Comparison of ENCODE assay signal across 27 cellular contexts in genomic region chr20:61128701-61129655, GRCh38.
DNase-seq lines count a peak whose midpoint lies in the region; ATAC-seq, FAIRE-seq and TF ChIP-seq lines count a peak whose summit lies in the region.
"Had no signal": no experiment of that assay in that cellular context is flagged by ENCODE, and none has a peak within 500 bp of the region (broad histone marks: within the 10 kb centered on the region; RNA-seq: fewer than 3 reads in every experiment).

No MANE protein-coding gene starts in this region.

- H3K4me3 Mint-ChIP-seq in astrocyte (ENCODE audit: unreplicated experiment) (no peak overlapping the region), endothelial cell (ENCODE audit: unreplicated experiment) (no peak overlapping the region)
- no peak overlapping the region for H3K4me3 Mint-ChIP-seq in activated CD4-positive, alpha-beta T cell treated with anti-CD3 and anti-CD28 coated beads for 36 hours
- H3K4me3 Mint-ChIP-seq: CD8-positive, alpha-beta memory T cell had no signal

- H3K27ac ChIP-seq in IMR-90 (ENCODE audit: insufficient read depth, low read length): no peak overlapping the region
- no peak overlapping the region for H3K27ac ChIP-seq in astrocyte (ENCODE audit: low read depth, low read length)
- H3K27ac ChIP-seq: GM23248, HL-60, Peyer's patch, SJCRH30 had no signal

- H4K20me1 ChIP-seq in IMR-90 (ENCODE audit: insufficient read depth, low read length): no peaks in the 10 kb centered on the region
- no peaks in the 10 kb centered on the region for H4K20me1 ChIP-seq in astrocyte (ENCODE audit: insufficient read depth, low read length)

- no peak overlapping the region for H3K14ac ChIP-seq in IMR-90 (replicated peaks; ENCODE audit: low read depth, low read length)

- intact Hi-C loops in IMR-90 (cut with micrococcal nuclease): no loop called here
- intact Hi-C loops in activated CD4-positive, alpha-beta T cell treated with anti-CD3 and anti-CD28 coated beads for 36 hours (cut with DNase I, micrococcal nuclease): loop anchor here in 1 of 2 experiments (10.0 kb wide), 1 partner anchor 994 kb away; no protein-coding TSS in a partner anchor

- no peak for TF ChIP-seq CTCF in IMR-90 (conservative IDR thresholded peaks at IDR 0.05; ENCODE audit: low read depth, low read length)
- no peak for TF ChIP-seq CTCF in astrocyte (IDR thresholded peaks at IDR 0.05; ENCODE audit: insufficient read depth, low read depth, low read length)
- TF ChIP-seq CTCF in endothelial cell (IDR thresholded peaks at IDR 0.05; ENCODE audit: unreplicated experiment): no peak

- ATAC-seq in IMR-90 (ENCODE audit: low read depth): no peak
- ATAC-seq in activated CD4-positive, alpha-beta T cell treated with anti-CD3 and anti-CD28 coated beads for 36 hours: no peak
- ATAC-seq: K562, SK-N-SH treated with all-trans-retinoic acid at 6 μM for 48 hours had no signal

- no peak overlapping the region for H3K23ac ChIP-seq in IMR-90 (ENCODE audit: low read depth, low read length)

- peaks cover 15% of the 10 kb centered on the region for H3K4me1 Mint-ChIP-seq in astrocyte (ENCODE audit: low read depth, unreplicated experiment)
- no peaks in the 10 kb centered on the region for H3K4me1 Mint-ChIP-seq in activated CD4-positive, alpha-beta T cell treated with anti-CD3 and anti-CD28 coated beads for 36 hours
- H3K4me1 Mint-ChIP-seq in endothelial cell (ENCODE audit: unreplicated experiment): no peaks in the 10 kb centered on the region
- H3K4me1 Mint-ChIP-seq: CD14-positive monocyte; CD8-positive, alpha-beta memory T cell had no signal

- H3K18ac ChIP-seq in IMR-90 (ENCODE audit: low read depth, low read length): no peak overlapping the region

- peaks cover 3% of the 10 kb centered on the region for H3K9me3 Mint-ChIP-seq in astrocyte (ENCODE audit: unreplicated experiment)
- no peaks in the 10 kb centered on the region for H3K9me3 Mint-ChIP-seq in activated CD4-positive, alpha-beta T cell treated with anti-CD3 and anti-CD28 coated beads for 36 hours (ENCODE audit: low read depth)
- no peaks in the 10 kb centered on the region for H3K9me3 Mint-ChIP-seq in endothelial cell (ENCODE audit: unreplicated experiment)

- no peak overlapping the region for H2BK15ac ChIP-seq in IMR-90 (ENCODE audit: low read depth, low read length)

- no peaks in the 10 kb centered on the region for H3K36me3 ChIP-seq in IMR-90 (ENCODE audit: control insufficient read depth, insufficient read depth, low read length)
- no peaks in the 10 kb centered on the region for H3K36me3 ChIP-seq in astrocyte (ENCODE audit: insufficient read depth, low read length)
- H3K36me3 ChIP-seq: BE2C, HAP-1, Peyer's patch, SJCRH30 had no signal

- POLR2A ChIA-PET in IMR-90 (lab: Charles Lee; ENCODE audit: unreplicated experiment): no interaction called here
- POLR2A ChIA-PET in activated CD4-positive, alpha-beta T cell treated with anti-CD3 and anti-CD28 coated beads for 36 hours (lab: Charles Lee): no interaction called here

- H2BK20ac ChIP-seq in IMR-90 (ENCODE audit: low read depth, low read length): no peak overlapping the region

- H4K91ac ChIP-seq in IMR-90 (ENCODE audit: insufficient read depth, low read depth, low read length): no peak overlapping the region

- FAIRE-seq in astrocyte (lab: Jason Lieb, UNC): no peak
- FAIRE-seq: GM18507, K562 had no signal

- H3K27ac Mint-ChIP-seq in astrocyte (ENCODE audit: unreplicated experiment) (peak overlapping the region; percentile 34), endothelial cell (ENCODE audit: unreplicated experiment) (no peak overlapping the region)
- no peak overlapping the region for H3K27ac Mint-ChIP-seq in activated CD4-positive, alpha-beta T cell treated with anti-CD3 and anti-CD28 coated beads for 36 hours
- H3K27ac Mint-ChIP-seq: CD14-positive monocyte; CD8-positive, alpha-beta memory T cell had no signal

- 73% methylated on average over 3 of the region's 26 CpGs; no CpG with 5 or more reads in 1 of the 2 experiments for WGBS in IMR-90 (ENCODE audit: extremely low coverage in 2 of 2, insufficient read length in 1 of 2), 2 experiments

- no TSS peak for BruUV-seq in IMR-90 (replicated peaks; lab: Mats Ljungman, UMichigan)

- H2AFZ ChIP-seq in IMR-90 (replicated peaks; ENCODE audit: low read length, poor library complexity) (peak overlapping the region; percentile 16), astrocyte (ENCODE audit: low read depth, low read length) (no peak overlapping the region)
- H2AFZ ChIP-seq: GM23248 had no signal

- no peak overlapping the region for H4K5ac ChIP-seq in IMR-90 (ENCODE audit: low read depth, low read length)

- H2BK5ac ChIP-seq in IMR-90 (ENCODE audit: low read depth, low read length, poor library complexity, severe bottlenecking): no peak overlapping the region

- 0 out of 2 replicates have a peak overlapping the region, but pooled peaks have one; percentile 30 for H3K4ac ChIP-seq in IMR-90 (ENCODE audit: low read depth, low read length)

- H3K27me3 ChIP-seq in IMR-90 (ENCODE audit: control insufficient read depth, insufficient read depth, low read length) (peaks cover 2% of the 10 kb centered on the region; the same call in 1 of the 2 replicates), astrocyte (ENCODE audit: insufficient read depth, low read length) (peaks cover 3% of the 10 kb centered on the region)
- H3K27me3 ChIP-seq: BE2C, Peyer's patch had no signal

- no peaks in the 10 kb centered on the region for H3K79me2 ChIP-seq in astrocyte (ENCODE audit: insufficient read depth, low read length)

- DNase-seq in Ammon's horn (ENCODE audit: low spot score) (peak; percentile 20), IMR-90 (no peak), astrocyte (ENCODE audit: low read depth) (no peak), mesenteric fat pad (ENCODE audit: low spot score) (peak; percentile 67), GOT3 (lab: John Stamatoyannopoulos, UW) (no peak), endothelial cell (ENCODE audit: low spot score) (no peak)
- DNase-seq in activated CD4-positive, alpha-beta T cell treated with anti-CD3 and anti-CD28 coated beads for 36 hours: no peak
- DNase-seq: BE2C; Calu3; CD8-positive, alpha-beta memory T cell; DMS153; GM23248; Kasumi-1; MV-4-11; NCI-H1105 treated with DMSO at 0.1 percent for 48 hours; NCI-H2029; NCI-H446; NCI-H524 treated with DMSO at 0.1 percent for 48 hours; Peyer's patch; SJCRH30; T-helper 2 cell had no signal

- H2BK120ac ChIP-seq in IMR-90 (ENCODE audit: low read depth, low read length): no peak overlapping the region; the same call in 1 of the 2 replicates

- dilution Hi-C loops in IMR-90 (cut with HindIII; ENCODE audit: low sequenced_read_pairs, unreplicated experiment): no loop called here

- peaks cover 6% of the 10 kb centered on the region; the same call in 1 of the 2 replicates for H3K9me1 ChIP-seq in IMR-90 (ENCODE audit: insufficient read depth, low read length)

- no peak overlapping the region for H2AK9ac ChIP-seq in IMR-90 (replicated peaks; ENCODE audit: low read depth, low read length, poor library complexity)

- no peaks in the 10 kb centered on the region for H3K79me1 ChIP-seq in IMR-90 (ENCODE audit: low read depth in 1 of 2, low read length in 2 of 2)

- H3K27me3 Mint-ChIP-seq in astrocyte (ENCODE audit: low read depth, unreplicated experiment) (peaks cover 24% of the 10 kb centered on the region), endothelial cell (ENCODE audit: unreplicated experiment) (peaks cover 4% of the 10 kb centered on the region)
- peaks cover 17% of the 10 kb centered on the region for H3K27me3 Mint-ChIP-seq in activated CD4-positive, alpha-beta T cell treated with anti-CD3 and anti-CD28 coated beads for 36 hours

- TF ChIP-seq POLR2A in IMR-90 (IDR thresholded peaks at IDR 0.05; ENCODE audit: low read depth, low read length): no peak

- H3K4me1 ChIP-seq in IMR-90 (ENCODE audit: control insufficient read depth, insufficient read depth, low read length) (no peaks in the 10 kb centered on the region; the same call in 1 of the 2 replicates), astrocyte (ENCODE audit: insufficient read depth, low read length) (peaks cover 6% of the 10 kb centered on the region)
- H3K4me1 ChIP-seq: BE2C, HAP-1, Peyer's patch, SJCRH30 had no signal

- H3K9me3 ChIP-seq in IMR-90 (ENCODE audit: control insufficient read depth, insufficient read depth, low read length) (no peaks in the 10 kb centered on the region), astrocyte (ENCODE audit: insufficient read depth, low read depth, low read length) (no peaks in the 10 kb centered on the region)
- H3K9me3 ChIP-seq: BE2C, HAP-1, Peyer's patch, SJCRH30 had no signal

- H3K4me3 ChIP-seq in IMR-90 (ENCODE audit: insufficient read depth, low read depth, low read length): no peak overlapping the region
- no peak overlapping the region for H3K4me3 ChIP-seq in astrocyte (ENCODE audit: insufficient read depth, low read depth, low read length)
- H3K4me3 ChIP-seq: GM23248, HAP-1, K562, Peyer's patch, SJCRH30 had no signal

- H3K36me3 Mint-ChIP-seq in astrocyte (ENCODE audit: low read depth, unreplicated experiment) (peaks cover 2% of the 10 kb centered on the region), endothelial cell (ENCODE audit: low read depth, unreplicated experiment) (no peaks in the 10 kb centered on the region)
- no peaks in the 10 kb centered on the region for H3K36me3 Mint-ChIP-seq in activated CD4-positive, alpha-beta T cell treated with anti-CD3 and anti-CD28 coated beads for 36 hours (ENCODE audit: low read depth)
- H3K36me3 Mint-ChIP-seq: CD14-positive monocyte; CD8-positive, alpha-beta memory T cell had no signal

- CTCF ChIA-PET in IMR-90 (lab: Yijun Ruan, JAX): no interaction called here
- CTCF ChIA-PET in activated CD4-positive, alpha-beta T cell treated with anti-CD3 and anti-CD28 coated beads for 36 hours (lab: Charles Lee): no interaction called here

- H3K4me2 ChIP-seq in IMR-90 (ENCODE audit: low read depth, low read length): no peak overlapping the region
- H3K4me2 ChIP-seq in astrocyte (ENCODE audit: low read length): no peak overlapping the region

- H2AK5ac ChIP-seq in IMR-90 (ENCODE audit: low read depth, low read length): peak overlapping the region; percentile 4; the same call in 1 of the 2 replicates

- no peak overlapping the region for H3K56ac ChIP-seq in IMR-90 (ENCODE audit: extremely low read depth, insufficient read depth, low read length)

- H3K9ac ChIP-seq in IMR-90 (ENCODE audit: low read depth, low read length) (no peak overlapping the region), astrocyte (ENCODE audit: low read length) (no peak overlapping the region)
- H3K9ac ChIP-seq: GM23248 had no signal

- no peak for TF ChIP-seq RAD21 in IMR-90 (IDR thresholded peaks at IDR 0.05; ENCODE audit: low read length)

- in situ Hi-C loops in IMR-90 (cut with MboI; ENCODE audit: low sequenced_read_pairs): no loop called here

- H4K8ac ChIP-seq in IMR-90 (ENCODE audit: low read depth in 2 of 2, low read length in 2 of 2): no peak overlapping the region; a peak in 1 of 4 replicates

TF ChIP-seq in IMR-90, 13 proteins besides CTCF, POLR2A, EP300 and RAD21 (continues in another document):
- no peak for TF ChIP-seq NFE2L2 (IDR thresholded peaks at IDR 0.05; ENCODE audit: low read depth, low read length)
- no peak for TF ChIP-seq MAZ (IDR thresholded peaks at IDR 0.05; ENCODE audit: borderline replicate concordance, low read depth, low read length)
- TF ChIP-seq MXI1 (IDR thresholded peaks at IDR 0.05; ENCODE audit: borderline replicate concordance, low read depth, low read length): no peak

Comparison
In these comparisons a context has a peak if more than half of its experiments do, and no peak if none do; other contexts are left out.
1. DNase-seq: peak in Ammon's horn (single experiment) and mesenteric fat pad (single experiment); none in IMR-90 (single experiment), astrocyte (single experiment), activated CD4-positive, alpha-beta T cell treated with anti-CD3 and anti-CD28 coated beads for 36 hours (single experiment), GOT3 (single experiment) and endothelial cell (single experiment).